In the genomic region with DNA sequence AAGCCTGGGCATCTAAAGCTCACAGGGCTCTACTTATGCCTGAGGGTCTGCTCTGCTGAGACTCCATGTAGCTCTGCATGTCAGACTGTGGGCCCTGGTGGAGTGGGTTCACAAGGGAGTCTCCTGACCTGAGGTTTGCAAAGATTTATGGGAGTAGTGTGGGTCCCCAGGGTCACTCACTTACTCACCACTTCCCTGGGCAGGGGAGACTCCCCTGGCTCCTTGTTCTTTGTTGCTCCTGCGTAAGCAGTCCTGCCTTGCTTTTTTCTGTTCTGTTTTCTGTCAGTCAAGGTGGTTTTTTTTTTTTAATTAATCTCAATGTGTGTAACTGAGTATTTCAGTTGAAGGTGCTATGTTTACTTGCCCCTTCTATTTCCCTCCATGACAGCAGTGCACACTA, we compare ENCODE assay signal across 1 cellular context.
A peak's percentile ranks its signal among the peaks of the same experiment; 100 is the strongest.
TF ChIP-seq lines count a peak whose summit lies in the region.

No MANE protein-coding gene starts in this region.

TF ChIP-seq in GM12878, 131 proteins besides CTCF, POLR2A, EP300 and RAD21 (continued from another document):
- TF ChIP-seq, protein P1, sequence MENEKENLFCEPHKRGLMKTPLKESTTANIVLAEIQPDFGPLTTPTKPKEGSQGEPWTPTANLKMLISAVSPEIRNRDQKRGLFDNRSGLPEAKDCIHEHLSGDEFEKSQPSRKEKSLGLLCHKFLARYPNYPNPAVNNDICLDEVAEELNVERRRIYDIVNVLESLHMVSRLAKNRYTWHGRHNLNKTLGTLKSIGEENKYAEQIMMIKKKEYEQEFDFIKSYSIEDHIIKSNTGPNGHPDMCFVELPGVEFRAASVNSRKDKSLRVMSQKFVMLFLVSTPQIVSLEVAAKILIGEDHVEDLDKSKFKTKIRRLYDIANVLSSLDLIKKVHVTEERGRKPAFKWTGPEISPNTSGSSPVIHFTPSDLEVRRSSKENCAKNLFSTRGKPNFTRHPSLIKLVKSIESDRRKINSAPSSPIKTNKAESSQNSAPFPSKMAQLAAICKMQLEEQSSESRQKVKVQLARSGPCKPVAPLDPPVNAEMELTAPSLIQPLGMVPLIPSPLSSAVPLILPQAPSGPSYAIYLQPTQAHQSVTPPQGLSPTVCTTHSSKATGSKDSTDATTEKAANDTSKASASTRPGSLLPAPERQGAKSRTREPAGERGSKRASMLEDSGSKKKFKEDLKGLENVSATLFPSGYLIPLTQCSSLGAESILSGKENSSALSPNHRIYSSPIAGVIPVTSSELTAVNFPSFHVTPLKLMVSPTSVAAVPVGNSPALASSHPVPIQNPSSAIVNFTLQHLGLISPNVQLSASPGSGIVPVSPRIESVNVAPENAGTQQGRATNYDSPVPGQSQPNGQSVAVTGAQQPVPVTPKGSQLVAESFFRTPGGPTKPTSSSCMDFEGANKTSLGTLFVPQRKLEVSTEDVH (IDR thresholded peaks at IDR 0.05; ENCODE audit: low read depth, partially characterized antibody): no peak
- TF ChIP-seq NR2F1 (conservative IDR thresholded peaks at IDR 0.05) (0 out of 2 replicates have a peak, but pooled peaks have one; percentile 31), SPI1 (IDR thresholded peaks at IDR 0.05; ENCODE audit: borderline replicate concordance, insufficient read depth, low read depth, low read length) (peak; percentile 42; the same call in 1 of the 2 replicates), RAD51 (IDR thresholded peaks at IDR 0.05) (no peak), CHD4 (IDR thresholded peaks at IDR 0.05) (no peak), ZNF384 (IDR thresholded peaks at IDR 0.05; ENCODE audit: borderline replicate concordance, low read depth, low read length) (no peak; the same call in 1 of the 2 replicates), PAX5 (IDR thresholded peaks at IDR 0.05; ENCODE audit: borderline replicate concordance, low read depth, low read length) (0 out of 2 replicates have a peak, but pooled peaks have one; percentile 32), CBX3 (IDR thresholded peaks at IDR 0.05; ENCODE audit: borderline replicate concordance, low read depth) (no peak), MTA3 (IDR thresholded peaks at IDR 0.05; ENCODE audit: borderline replicate concordance, low read length) (no peak)
- TF ChIP-seq, protein P2, sequence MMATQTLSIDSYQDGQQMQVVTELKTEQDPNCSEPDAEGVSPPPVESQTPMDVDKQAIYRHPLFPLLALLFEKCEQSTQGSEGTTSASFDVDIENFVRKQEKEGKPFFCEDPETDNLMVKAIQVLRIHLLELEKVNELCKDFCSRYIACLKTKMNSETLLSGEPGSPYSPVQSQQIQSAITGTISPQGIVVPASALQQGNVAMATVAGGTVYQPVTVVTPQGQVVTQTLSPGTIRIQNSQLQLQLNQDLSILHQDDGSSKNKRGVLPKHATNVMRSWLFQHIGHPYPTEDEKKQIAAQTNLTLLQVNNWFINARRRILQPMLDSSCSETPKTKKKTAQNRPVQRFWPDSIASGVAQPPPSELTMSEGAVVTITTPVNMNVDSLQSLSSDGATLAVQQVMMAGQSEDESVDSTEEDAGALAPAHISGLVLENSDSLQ (IDR thresholded peaks at IDR 0.05): peak; percentile 79
